Comparison of ENCODE assay signal across 8 cellular contexts in genomic region chr2:27217173-27218121, GRCh38. TPM values are rescaled to one million over a fixed set of nuclear protein-coding genes. Genes with fewer than 3 reads are reported as not detected.
DNase-seq lines count a peak whose midpoint lies in the region; ATAC-seq and TF ChIP-seq lines count a peak whose summit lies in the region.

Gene CAD, plus strand, starts transcription at chr2:27217369. Its CDS starts 183 bp downstream, at chr2:27217552.

- H3K4me1 ChIP-seq in BLaER1 (peaks cover 36% of the 10 kb centered on the region), right lobe of liver (peaks cover 0 to 16% (median 3%) of the 10 kb centered on the region in 4 donors)

- DNase-seq in GM19240 (ENCODE audit: insufficient read length, low spot score) (peak; percentile 78), NCI-H748 (lab: John Stamatoyannopoulos, UW; ENCODE audit: unreplicated experiment) (peak; percentile 92), dermis blood vessel endothelial cell (peak; percentile 94), right lobe of liver (peak; percentile 89 to 92 (median 90))
- peak; percentile 83 to 85 for DNase-seq in activated CD4-positive, alpha-beta T cell treated with anti-CD3 and anti-CD28 coated beads, Interleukin-2, amount 50 U/mL, for 4 hours
- peak; percentile 87 to 94 for DNase-seq in stimulated activated CD4-positive, alpha-beta T cell treated with anti-CD3 and anti-CD28 coated beads, Interleukin-4, amount 100 ng/mL, for 4 hours

- H3K27ac ChIP-seq in BLaER1, result peak within 1 kb of the TSS; percentile 95
- peak within 1 kb of the TSS; percentile 32 to 47 (median 36) for H3K27ac ChIP-seq in right lobe of liver

- H3K9ac ChIP-seq in BLaER1, result peak within 1 kb of the TSS; percentile 93

- intact Hi-C loops in right lobe of liver (cut with DNase I), result no loop called here

- no peaks in the 10 kb centered on the region for H3K9me3 ChIP-seq in BLaER1
- H3K9me3 ChIP-seq in right lobe of liver, result no peaks in the 10 kb centered on the region

- peak; percentile 35 for TF ChIP-seq POLR2A in right lobe of liver (IDR thresholded peaks at IDR 0.05)

- peak; percentile 79 for ATAC-seq in HG03460 (IDR thresholded peaks at IDR 0.05; ENCODE audit: unreplicated experiment)
- peak; percentile 93 to 95 (median 94) for ATAC-seq in right lobe of liver

- 5% methylated on average over 36 of the region's 72 CpGs for WGBS in right lobe of liver (ENCODE audit: insufficient coverage, low coverage, low lambda C conversion rate, missing lambda C conversion rate)

- H3K4me3 ChIP-seq in BLaER1 (peak within 1 kb of the TSS; percentile 80), right lobe of liver (peak within 1 kb of the TSS; percentile 63 to 75 (median 65))

- H3K27me3 ChIP-seq in BLaER1, result no peaks in the 10 kb centered on the region
- H3K27me3 ChIP-seq in right lobe of liver, result no peaks in the 10 kb centered on the region

- H3K36me3 ChIP-seq in BLaER1, result peaks cover 55% of the 10 kb centered on the region
- peaks cover 0 to 18% (median 6%) of the 10 kb centered on the region in 4 donors for H3K36me3 ChIP-seq in right lobe of liver

- no peaks in the 10 kb centered on the region for H4K20me1 ChIP-seq in BLaER1

- H3K4me2 ChIP-seq in BLaER1, result peak within 1 kb of the TSS; percentile 82

- TF ChIP-seq CTCF in right lobe of liver (IDR thresholded peaks at IDR 0.05), result peak; percentile 18 to 49 (median 34)

RNA-seq across cellular contexts. Expression of gene CAD, which starts in this region (rescaled TPM):
- total RNA-seq in dermis blood vessel endothelial cell, result 33.5 and 69.8 TPM in 2 replicates
- 10 to 100 TPM; 12.3 to 24.0 (median 16.3) TPM for total RNA-seq in right lobe of liver

Comparison
In these comparisons a context has a peak if more than half of its experiments do, and no peak if none do; other contexts are left out.
1. Peak in every context shown above with its lines: DNase-seq, ATAC-seq, H3K4me3 ChIP-seq and H3K27ac ChIP-seq.